1 cellular context compared by ENCODE assay signal in genomic region chr16:80369559-80369958, GRCh38.
TF ChIP-seq lines count a peak whose summit lies in the region.

No MANE protein-coding gene starts in this region.

TF ChIP-seq in GM23338, 12 proteins besides CTCF, POLR2A, EP300 and RAD21 (continued from another document):
- TF ChIP-seq EZH2 (IDR thresholded peaks at IDR 0.05; ENCODE audit: low read depth, unreplicated experiment) (no peak), ZNF331 (CRISPR knock-in tag; IDR thresholded peaks at IDR 0.05; ENCODE audit: low read depth) (no peak), STAT1 (IDR thresholded peaks at IDR 0.05; ENCODE audit: unreplicated experiment) (no peak), JUNB (IDR thresholded peaks at IDR 0.05; ENCODE audit: unreplicated experiment) (no peak), CREB1 (CRISPR knock-in tag; IDR thresholded peaks at IDR 0.05; ENCODE audit: low read depth) (no peak), EZH2phosphoT487 (IDR thresholded peaks at IDR 0.05; ENCODE audit: unreplicated experiment) (no peak), NANOG (IDR thresholded peaks at IDR 0.05; ENCODE audit: borderline replicate concordance) (no peak), POLR2AphosphoS5 (IDR thresholded peaks at IDR 0.05; ENCODE audit: low read depth) (no peak)
- TF ChIP-seq, protein P1, sequence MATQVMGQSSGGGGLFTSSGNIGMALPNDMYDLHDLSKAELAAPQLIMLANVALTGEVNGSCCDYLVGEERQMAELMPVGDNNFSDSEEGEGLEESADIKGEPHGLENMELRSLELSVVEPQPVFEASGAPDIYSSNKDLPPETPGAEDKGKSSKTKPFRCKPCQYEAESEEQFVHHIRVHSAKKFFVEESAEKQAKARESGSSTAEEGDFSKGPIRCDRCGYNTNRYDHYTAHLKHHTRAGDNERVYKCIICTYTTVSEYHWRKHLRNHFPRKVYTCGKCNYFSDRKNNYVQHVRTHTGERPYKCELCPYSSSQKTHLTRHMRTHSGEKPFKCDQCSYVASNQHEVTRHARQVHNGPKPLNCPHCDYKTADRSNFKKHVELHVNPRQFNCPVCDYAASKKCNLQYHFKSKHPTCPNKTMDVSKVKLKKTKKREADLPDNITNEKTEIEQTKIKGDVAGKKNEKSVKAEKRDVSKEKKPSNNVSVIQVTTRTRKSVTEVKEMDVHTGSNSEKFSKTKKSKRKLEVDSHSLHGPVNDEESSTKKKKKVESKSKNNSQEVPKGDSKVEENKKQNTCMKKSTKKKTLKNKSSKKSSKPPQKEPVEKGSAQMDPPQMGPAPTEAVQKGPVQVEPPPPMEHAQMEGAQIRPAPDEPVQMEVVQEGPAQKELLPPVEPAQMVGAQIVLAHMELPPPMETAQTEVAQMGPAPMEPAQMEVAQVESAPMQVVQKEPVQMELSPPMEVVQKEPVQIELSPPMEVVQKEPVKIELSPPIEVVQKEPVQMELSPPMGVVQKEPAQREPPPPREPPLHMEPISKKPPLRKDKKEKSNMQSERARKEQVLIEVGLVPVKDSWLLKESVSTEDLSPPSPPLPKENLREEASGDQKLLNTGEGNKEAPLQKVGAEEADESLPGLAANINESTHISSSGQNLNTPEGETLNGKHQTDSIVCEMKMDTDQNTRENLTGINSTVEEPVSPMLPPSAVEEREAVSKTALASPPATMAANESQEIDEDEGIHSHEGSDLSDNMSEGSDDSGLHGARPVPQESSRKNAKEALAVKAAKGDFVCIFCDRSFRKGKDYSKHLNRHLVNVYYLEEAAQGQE (IDR thresholded peaks at IDR 0.05; ENCODE audit: unreplicated experiment): no peak
- TF ChIP-seq, protein P2, sequence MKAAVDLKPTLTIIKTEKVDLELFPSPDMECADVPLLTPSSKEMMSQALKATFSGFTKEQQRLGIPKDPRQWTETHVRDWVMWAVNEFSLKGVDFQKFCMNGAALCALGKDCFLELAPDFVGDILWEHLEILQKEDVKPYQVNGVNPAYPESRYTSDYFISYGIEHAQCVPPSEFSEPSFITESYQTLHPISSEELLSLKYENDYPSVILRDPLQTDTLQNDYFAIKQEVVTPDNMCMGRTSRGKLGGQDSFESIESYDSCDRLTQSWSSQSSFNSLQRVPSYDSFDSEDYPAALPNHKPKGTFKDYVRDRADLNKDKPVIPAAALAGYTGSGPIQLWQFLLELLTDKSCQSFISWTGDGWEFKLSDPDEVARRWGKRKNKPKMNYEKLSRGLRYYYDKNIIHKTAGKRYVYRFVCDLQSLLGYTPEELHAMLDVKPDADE (IDR thresholded peaks at IDR 0.05): no peak
